Comparison of ENCODE assay signal across 12 cellular contexts in genomic region chr12:105334001-105334400, GRCh38. TPM values are rescaled to one million over a fixed set of nuclear protein-coding genes. Genes with fewer than 3 reads are reported as not detected.
DNase-seq lines count a peak whose midpoint lies in the region; ATAC-seq, FAIRE-seq and TF ChIP-seq lines count a peak whose summit lies in the region.
"Had no signal": no experiment of that assay in that cellular context is flagged by ENCODE, and none has a peak within 500 bp of the region (broad histone marks: within the 10 kb centered on the region; RNA-seq: fewer than 3 reads in every experiment).

No MANE protein-coding gene starts in this region.

- H3K4me1 ChIP-seq in Karpas-422 (ENCODE audit: low read length): peaks cover 54% of the 10 kb centered on the region
- H3K4me1 ChIP-seq in GM12878 (ENCODE audit: control insufficient read depth, insufficient read depth, low read length): peaks cover 26% of the 10 kb centered on the region

- intact Hi-C loops in GM12878 (cut with micrococcal nuclease; ENCODE audit: unreplicated experiment): loop anchor here (5.0 kb wide), 1 partner anchor 57 kb away; no protein-coding TSS in a partner anchor

- no peaks in the 10 kb centered on the region for H4K20me1 ChIP-seq in Karpas-422 (ENCODE audit: insufficient read depth, low read depth, low read length)
- H4K20me1 ChIP-seq in GM12878 (ENCODE audit: control insufficient read depth, insufficient read depth): no peaks in the 10 kb centered on the region

- DNase-seq in DMS79 treated with DMSO at 0.1 percent for 48 hours (lab: John Stamatoyannopoulos, UW) (peak; percentile 92), Karpas-422 (no peak), GM12878 (ENCODE audit: low read depth, low spot score) (no peak)
- DNase-seq: activated CD4-positive, alpha-beta T cell treated with anti-CD3 and anti-CD28 coated beads, Interleukin-2, amount 50 U/mL, for 48 hours; amygdala; NCI-H2029 treated with DMSO at 0.1 percent for 48 hours; SJCRH30 had no signal

- in situ Hi-C loops in GM12878 (cut with MboI): no loop called here

- H3K4me1 Mint-ChIP-seq in nephron: peaks cover 23% of the 10 kb centered on the region

- H3K36me3 Mint-ChIP-seq in nephron (ENCODE audit: low read depth): peaks cover 9% of the 10 kb centered on the region

- peak overlapping the region; percentile 15 to 62 (median 25) for H3K4me3 Mint-ChIP-seq in nephron

- H3K36me3 ChIP-seq in Karpas-422 (ENCODE audit: insufficient read depth, low read length) (peaks cover 28% of the 10 kb centered on the region), GM12878 (ENCODE audit: control insufficient read depth in 2 of 2, insufficient read depth in 2 of 2, low read length in 1 of 2) (no peaks in the 10 kb centered on the region; a peak in 1 of 4 replicates)
- H3K36me3 ChIP-seq: SJCRH30 had no signal

- peaks cover 8% of the 10 kb centered on the region for H3K27me3 Mint-ChIP-seq in nephron (ENCODE audit: low read depth)

- H3K4me3 ChIP-seq in Karpas-422 (ENCODE audit: low read length) (no peak overlapping the region), GM12878 (peak overlapping the region; percentile 2; the same call in 1 of the 2 replicates)
- H3K4me3 ChIP-seq: SJCRH30 had no signal

- no TSS peak for BruUV-seq in GM12878 (replicated peaks; lab: Mats Ljungman, UMichigan)

- H3K27me3 ChIP-seq in Karpas-422 (ENCODE audit: low read length) (no peaks in the 10 kb centered on the region), GM12878 (replicated peaks in 1 of 2; ENCODE audit: control insufficient read depth in 2 of 2, insufficient read depth in 2 of 2, low read length in 1 of 2) (no peaks in the 10 kb centered on the region)
- H3K27me3 ChIP-seq: foreskin keratinocyte, SJCRH30 had no signal

- H3K9me2 ChIP-seq in Karpas-422 (replicated peaks; ENCODE audit: insufficient read depth, low read length): no peaks in the 10 kb centered on the region

- no peak overlapping the region for H3K9ac ChIP-seq in Karpas-422 (ENCODE audit: low read length)
- H3K9ac ChIP-seq in GM12878 (ENCODE audit: control insufficient read depth, insufficient read depth, low read length): no peak overlapping the region

- CTCF ChIA-PET in GM12878 (lab: Yijun Ruan, JAX): interaction anchor here (1.0 to 6.5 kb wide), 6 partner anchors 10 to 49 kb away, joined by 3 to 38 read pairs (median 8); no protein-coding TSS in a partner anchor

- TF ChIP-seq CTCF in GM12878 (IDR thresholded peaks at IDR 0.05 in 2 of 3, conservative IDR thresholded peaks at IDR 0.05 in 1 of 3; ENCODE audit: control insufficient read depth in 2 of 3, extremely low read depth in 1 of 3, insufficient read depth in 1 of 3, low read depth in 3 of 3, low read length in 3 of 3) (no peak), nephron (IDR thresholded peaks at IDR 0.05; ENCODE audit: unreplicated experiment in 3 of 3) (no peak)

- H3K9me3 Mint-ChIP-seq in nephron: no peaks in the 10 kb centered on the region

- peak overlapping the region in 1 of 3 experiments; percentile 12 for H3K27ac Mint-ChIP-seq in nephron

- no peak for TF ChIP-seq RAD21 in GM12878 (IDR thresholded peaks at IDR 0.05; ENCODE audit: insufficient read depth, low read depth, low read length)

- H3K4me2 ChIP-seq in Karpas-422 (ENCODE audit: low read depth, low read length, poor library complexity, severe bottlenecking): peak overlapping the region; percentile 84
- H3K4me2 ChIP-seq in GM12878 (ENCODE audit: control insufficient read depth, insufficient read depth): peak overlapping the region; percentile 68

- TF ChIP-seq POLR2A in GM12878 (IDR thresholded peaks at IDR 0.05; ENCODE audit: low read depth, low read length): no peak

- ATAC-seq in GM12878 (no peak), GM21825 (IDR thresholded peaks at IDR 0.05; ENCODE audit: unreplicated experiment) (no peak), GM21526 (IDR thresholded peaks at IDR 0.05; ENCODE audit: low FRiP score, unreplicated experiment) (no peak), HG02870 (IDR thresholded peaks at IDR 0.05; ENCODE audit: unreplicated experiment) (no peak)

- no peak for FAIRE-seq in GM12878 (lab: Jason Lieb, UNC)

- 52% methylated on average over 3 of the region's 3 CpGs for WGBS in GM12878 (ENCODE audit: insufficient coverage, insufficient replicate concordance, low lambda C conversion rate, missing lambda C conversion rate)

- SMC1A ChIA-PET in GM12878 (lab: Charles Lee; ENCODE audit: uncharacterized antibody, unreplicated experiment): interaction anchor here (1.3 to 7.9 kb wide), 6 partner anchors 10 to 34 kb away, joined by 3 to 102 read pairs (median 6); no protein-coding TSS in a partner anchor

- TF ChIP-seq EP300 in GM12878 (IDR thresholded peaks at IDR 0.05; ENCODE audit: borderline replicate concordance in 1 of 2, control insufficient read depth in 1 of 2, low read depth in 2 of 2, low read length in 2 of 2): no peak

- H3K9me3 ChIP-seq in Karpas-422 (ENCODE audit: low read length) (no peaks in the 10 kb centered on the region), GM12878 (replicated peaks; ENCODE audit: control insufficient read depth, insufficient read depth, low read length) (no peaks in the 10 kb centered on the region; the same call in 2 of the 3 replicates)
- H3K9me3 ChIP-seq: SJCRH30 had no signal

- POLR2A ChIA-PET in GM12878 (lab: Charles Lee): interaction anchor here (1.2 to 5.1 kb wide), 3 partner anchors 11 to 22 kb away, joined by 3 to 38 read pairs (median 6); no protein-coding TSS in a partner anchor

- H3K79me2 ChIP-seq in Karpas-422 (ENCODE audit: low read length) (peaks cover 81% of the 10 kb centered on the region), GM12878 (ENCODE audit: control insufficient read depth, insufficient read depth, low read length) (peaks cover 76% of the 10 kb centered on the region)

- H2AFZ ChIP-seq in Karpas-422 (ENCODE audit: low read length) (no peak overlapping the region), GM12878 (ENCODE audit: control insufficient read depth, low read depth, low read length) (no peak overlapping the region)

- H3K27ac ChIP-seq in Karpas-422 (ENCODE audit: low read length) (peak overlapping the region; percentile 88; the same call in 1 of the 2 replicates), GM12878 (ENCODE audit: control insufficient read depth, insufficient read depth) (no peak overlapping the region)
- H3K27ac ChIP-seq: foreskin keratinocyte, SJCRH30 had no signal

- RAD21 ChIA-PET in GM12878 (lab: Charles Lee; ENCODE audit: unreplicated experiment): interaction anchor here (0.7 to 6.1 kb wide), 3 partner anchors 15 to 23 kb away, joined by 3 to 47 read pairs (median 9); no protein-coding TSS in a partner anchor

TF ChIP-seq in GM12878, 131 proteins besides CTCF, POLR2A, EP300 and RAD21 (continues in another document):
- TF ChIP-seq NBN (IDR thresholded peaks at IDR 0.05) (no peak), EZH2 (IDR thresholded peaks at IDR 0.05; ENCODE audit: borderline replicate concordance, control insufficient read depth, low read depth, low read length) (no peak), MYC (IDR thresholded peaks at IDR 0.05; ENCODE audit: insufficient read depth, insufficient read length, insufficient replicate concordance, low read length, severe bottlenecking) (no peak), E2F4 (IDR thresholded peaks at IDR 0.05; ENCODE audit: low read depth, low read length) (no peak), E4F1 (IDR thresholded peaks at IDR 0.05; ENCODE audit: borderline replicate concordance, partially characterized antibody) (no peak), HDGF (IDR thresholded peaks at IDR 0.05) (no peak), TCF12 (IDR thresholded peaks at IDR 0.05; ENCODE audit: low read depth, low read length) (no peak)

RNA-seq across cellular contexts. Expression of gene C12orf75, which starts 3.5 kb away (rescaled TPM):
- 149 and 291 TPM in 2 replicates for total RNA-seq in Karpas-422 (2014; rRNA removed; shearing (Covaris generic); ENCODE audit: low replicate concordance)
- 40.0 and 42.0 TPM in 2 replicates for total RNA-seq in GM12878 (2013; cell fraction: nucleolus; rRNA removed)
- 154 and 174 TPM in 2 replicates for total RNA-seq in GM12878 (2014; rRNA removed)
- 160 and 164 TPM in 2 replicates for total RNA-seq in GM12878 (2014; rRNA removed; fragmentation: Illumina TruSeq; extraction: Trizol)
- 171 and 172 TPM in 2 replicates for total RNA-seq in GM12878 (2021)
- polyA plus RNA-seq in GM12878 (2011; ENCODE audit: low read depth): 52.2 TPM
- polyA plus RNA-seq in GM12878 (2011; rRNA removed): 150 and 222 TPM in 2 replicates
- polyA plus RNA-seq in GM12878 (2011; cell fraction: cytosol; rRNA removed): 70.9 and 74.3 TPM in 2 replicates
- polyA plus RNA-seq in GM12878 (2011; cell fraction: nucleus; rRNA removed): 41.2 and 46.2 TPM in 2 replicates
- polyA plus RNA-seq in GM12878 (2012): 55.8 and 75.4 TPM in 2 replicates
- 184 and 205 TPM in 2 replicates for polyA plus RNA-seq in GM12878 (2014; fragmentation: Illumina TruSeq; extraction: Trizol)
- polyA plus RNA-seq in GM12878 (2014; fragmentation: Nextera tagmentation; extraction: Ambion mirVana): 10 to 100 TPM; 40.7 to 84.7 TPM
- polyA plus RNA-seq in GM12878 (2014; rRNA removed): 107 and 124 TPM in 2 replicates
- 100 to 1,000 TPM; 399 to 411 TPM for polyA plus RNA-seq in GM12878 (2016; fragmentation: Nextera tagmentation; extraction: Ambion mirVana)
- polyA minus RNA-seq in GM12878 (2011; rRNA and poly(A)+ RNA removed): 43.8 and 53.7 TPM in 2 replicates
- 23.0 and 31.3 TPM in 2 replicates for polyA minus RNA-seq in GM12878 (2011; cell fraction: cytosol; rRNA and poly(A)+ RNA removed)
- polyA minus RNA-seq in GM12878 (2011; cell fraction: nucleus; rRNA and poly(A)+ RNA removed): 18.0 and 35.2 TPM in 2 replicates
